In genomic region chr14:24215495-24216344, GRCh38 we compare ENCODE assay signal across 1 cellular context.
TF ChIP-seq lines count a peak whose summit lies in the region.

Gene MDP1, minus strand, starts transcription at chr14:24216066. Its CDS starts 111 bp downstream, at chr14:24215955.

TF ChIP-seq in HepG2, 621 proteins besides CTCF, POLR2A, EP300 and RAD21 (continued from another document and continues in another):
- TF ChIP-seq ZUFSP (CRISPR knock-in tag; IDR thresholded peaks at IDR 0.05; ENCODE audit: borderline replicate concordance) = no peak
- no peak for TF ChIP-seq MYPOP (CRISPR knock-in tag; IDR thresholded peaks at IDR 0.05)
- peak; percentile 71 for TF ChIP-seq TEF (CRISPR knock-in tag; IDR thresholded peaks at IDR 0.05)
- peak; percentile 93 for TF ChIP-seq NR2C2 (CRISPR knock-in tag; IDR thresholded peaks at IDR 0.05; ENCODE audit: borderline replicate concordance)
- 0 out of 2 replicates have a peak, but pooled peaks have one; percentile 10 for TF ChIP-seq GMEB2 (CRISPR knock-in tag; IDR thresholded peaks at IDR 0.05; ENCODE audit: low read depth)
- peak; percentile 58 to 98; a peak in 2 of 4 replicates for TF ChIP-seq KLF16 (CRISPR knock-in tag; IDR thresholded peaks at IDR 0.05)
- peak; percentile 79; the same call in 1 of the 2 replicates for TF ChIP-seq ZNF776 (CRISPR knock-in tag; IDR thresholded peaks at IDR 0.05)
- TF ChIP-seq ZNF773 (CRISPR knock-in tag; IDR thresholded peaks at IDR 0.05; ENCODE audit: borderline replicate concordance) = peak; percentile 96; the same call in 1 of the 2 replicates
- TF ChIP-seq PBX2 (CRISPR knock-in tag; IDR thresholded peaks at IDR 0.05) = 0 out of 2 replicates have a peak, but pooled peaks have one; percentile 7
- TF ChIP-seq SMARCE1 (IDR thresholded peaks at IDR 0.05; ENCODE audit: borderline replicate concordance) = no peak
- peak; percentile 86 for TF ChIP-seq PPARG (CRISPR knock-in tag; conservative IDR thresholded peaks at IDR 0.05)
- peak; percentile 98 for TF ChIP-seq RFXAP (CRISPR knock-in tag; IDR thresholded peaks at IDR 0.05; ENCODE audit: borderline replicate concordance)
- TF ChIP-seq, protein P1, sequence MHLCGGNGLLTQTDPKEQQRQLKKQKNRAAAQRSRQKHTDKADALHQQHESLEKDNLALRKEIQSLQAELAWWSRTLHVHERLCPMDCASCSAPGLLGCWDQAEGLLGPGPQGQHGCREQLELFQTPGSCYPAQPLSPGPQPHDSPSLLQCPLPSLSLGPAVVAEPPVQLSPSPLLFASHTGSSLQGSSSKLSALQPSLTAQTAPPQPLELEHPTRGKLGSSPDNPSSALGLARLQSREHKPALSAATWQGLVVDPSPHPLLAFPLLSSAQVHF (CRISPR knock-in tag; IDR thresholded peaks at IDR 0.05) = peak; percentile 87; the same call in 1 of the 2 replicates
- TF ChIP-seq IKZF4 (CRISPR knock-in tag; IDR thresholded peaks at IDR 0.05; ENCODE audit: borderline replicate concordance, low read depth, not compliant biosample characterization) = no peak
- 0 out of 2 replicates have a peak, but pooled peaks have one; percentile 32 for TF ChIP-seq EHMT2 (IDR thresholded peaks at IDR 0.05; ENCODE audit: borderline replicate concordance, low read depth, low read length)
- peak; percentile 96 for TF ChIP-seq GATAD2A (CRISPR knock-in tag; IDR thresholded peaks at IDR 0.05)
- TF ChIP-seq ZNF572 (CRISPR knock-in tag; IDR thresholded peaks at IDR 0.05) = 0 out of 2 replicates have a peak, but pooled peaks have one; percentile 48
- peak; percentile 86; the same call in 1 of the 2 replicates for TF ChIP-seq ZNF512 (CRISPR knock-in tag; IDR thresholded peaks at IDR 0.05)
- TF ChIP-seq ZNF33A (CRISPR knock-in tag; IDR thresholded peaks at IDR 0.05; ENCODE audit: borderline replicate concordance) = no peak
- TF ChIP-seq ZSCAN12 (CRISPR knock-in tag; IDR thresholded peaks at IDR 0.05) = no peak; the same call in 1 of the 2 replicates
- peak; percentile 96 for TF ChIP-seq TBX2 (CRISPR knock-in tag; IDR thresholded peaks at IDR 0.05; ENCODE audit: borderline replicate concordance)
- peak; percentile 99 for TF ChIP-seq ZNF335 (CRISPR knock-in tag; IDR thresholded peaks at IDR 0.05)
- TF ChIP-seq LRRFIP1 (CRISPR knock-in tag; conservative IDR thresholded peaks at IDR 0.05) = peak; percentile 86; the same call in 1 of the 2 replicates
- TF ChIP-seq FOXC1 (CRISPR knock-in tag; IDR thresholded peaks at IDR 0.05; ENCODE audit: borderline replicate concordance) = peak; percentile 98
- peak; percentile 46; the same call in 1 of the 2 replicates for TF ChIP-seq ZNF10 (CRISPR knock-in tag; IDR thresholded peaks at IDR 0.05; ENCODE audit: borderline replicate concordance, low read depth)
- no peak; the same call in none of the 2 replicates for TF ChIP-seq PRDM15 (CRISPR knock-in tag; IDR thresholded peaks at IDR 0.05)
- TF ChIP-seq ZNF24 (IDR thresholded peaks at IDR 0.05) = no peak
- peak; percentile 98 for TF ChIP-seq SAFB2 (CRISPR knock-in tag; IDR thresholded peaks at IDR 0.05; ENCODE audit: borderline replicate concordance, low read depth)
- TF ChIP-seq ZNF589 (CRISPR knock-in tag; conservative IDR thresholded peaks at IDR 0.05) = peak; percentile 98
- peak; percentile 94 for TF ChIP-seq STAG1 (CRISPR knock-in tag; IDR thresholded peaks at IDR 0.05)
- TF ChIP-seq E2F2 (CRISPR knock-in tag; IDR thresholded peaks at IDR 0.05; ENCODE audit: borderline replicate concordance) = peak; percentile 95
- peak; percentile 75; the same call in 1 of the 2 replicates for TF ChIP-seq PRDM10 (CRISPR knock-in tag; IDR thresholded peaks at IDR 0.05; ENCODE audit: low read depth)
- TF ChIP-seq GLMP (CRISPR knock-in tag; IDR thresholded peaks at IDR 0.05; ENCODE audit: borderline replicate concordance) = no peak
